21 cellular contexts compared by ENCODE assay signal in the genomic region with DNA sequence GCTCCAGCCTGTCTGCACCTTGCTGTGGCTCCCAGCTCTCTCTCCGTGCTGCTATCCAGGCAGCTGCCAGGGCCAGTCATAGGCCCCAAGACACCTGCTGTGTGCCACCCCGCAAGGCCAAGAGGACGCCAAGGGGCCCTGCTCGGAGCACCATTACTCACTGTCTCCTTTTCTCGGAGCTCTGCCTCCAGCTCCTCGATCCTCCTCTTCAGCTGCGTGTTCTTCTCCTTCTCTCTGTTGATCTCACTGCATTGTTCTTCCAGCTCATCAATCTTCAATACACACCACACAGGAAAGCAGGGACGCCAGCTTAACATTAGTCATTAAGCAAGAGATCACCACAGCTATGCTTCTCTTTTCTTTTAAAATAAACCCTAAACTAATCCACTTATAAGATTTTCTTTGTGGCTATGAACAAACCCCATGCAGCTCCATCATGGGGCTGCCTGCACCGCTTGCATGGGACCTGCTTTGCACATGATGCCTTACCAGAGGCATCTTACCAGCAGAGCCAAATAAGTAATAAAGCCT. TPM values are rescaled to one million over a fixed set of nuclear protein-coding genes. Genes with fewer than 3 reads are reported as not detected.
DNase-seq lines count a peak whose midpoint lies in the region; ATAC-seq, FAIRE-seq and TF ChIP-seq lines count a peak whose summit lies in the region.
"Had no signal": no experiment of that assay in that cellular context is flagged by ENCODE, and none has a peak within 500 bp of the region (broad histone marks: within the 10 kb centered on the region; RNA-seq: fewer than 3 reads in every experiment).

No MANE protein-coding gene starts in this region.

- no peak overlapping the region for H3K4me3 ChIP-seq in BLaER1
- peak overlapping the region; percentile 59 for H3K4me3 ChIP-seq in Karpas-422 (ENCODE audit: low read length)
- H3K4me3 ChIP-seq in astrocyte (ENCODE audit: insufficient read depth, low read depth, low read length): no peak overlapping the region
- no peak overlapping the region for H3K4me3 ChIP-seq in neuronal stem cell (ENCODE audit: low read length in 2 of 2)
- no peak overlapping the region for H3K4me3 ChIP-seq in left lung
- H3K4me3 ChIP-seq: cardiac muscle cell, psoas muscle had no signal

- no peak overlapping the region for H2BK120ac ChIP-seq in neuronal stem cell (ENCODE audit: low read depth, low read length)

- H2BK15ac ChIP-seq in neuronal stem cell (ENCODE audit: low read length): peak overlapping the region; percentile 65

- no peak overlapping the region for H3K4ac ChIP-seq in neuronal stem cell (ENCODE audit: low read length)

- no peak overlapping the region for H3K18ac ChIP-seq in neuronal stem cell (ENCODE audit: low read length)

- peaks cover 98% of the 10 kb centered on the region for H3K4me1 ChIP-seq in BLaER1
- H3K4me1 ChIP-seq in Karpas-422 (ENCODE audit: low read length): peaks cover 59% of the 10 kb centered on the region
- peaks cover 36% of the 10 kb centered on the region for H3K4me1 ChIP-seq in astrocyte (ENCODE audit: insufficient read depth, low read length)
- peaks cover 16 to 25% of the 10 kb centered on the region in 2 donors for H3K4me1 ChIP-seq in neuronal stem cell (ENCODE audit: control insufficient read depth in 2 of 2, insufficient read depth in 1 of 2, low read depth in 1 of 2, low read length in 2 of 2)
- H3K4me1 ChIP-seq in left lung: peaks cover 0 to 10% of the 10 kb centered on the region in 2 donors

- intact Hi-C loops in activated T-helper 1 cell treated with anti-CD3 and anti-CD28 coated beads, Interleukin-12 subunit alpha, Interleukin-12 subunit beta, Interleukin-2, Interleukin-4 antibody, amounts not matched to agents 30 ng/mL and 10 ng/mL and 1 ng/mL, durations not matched to agents 14 hours and 24 hours and 36 hours (cut with micrococcal nuclease): no loop called here
- intact Hi-C loops in left lung (cut with DNase I) (no loop called here), Right ventricle myocardium superior (cut with DNase I) (no loop called here)

- TF ChIP-seq CTCF in astrocyte (IDR thresholded peaks at IDR 0.05; ENCODE audit: insufficient read depth, low read depth, low read length) (no peak), left lung (IDR thresholded peaks at IDR 0.05) (no peak)

- H3K9me3 ChIP-seq in BLaER1 (no peaks in the 10 kb centered on the region), Karpas-422 (ENCODE audit: low read length) (no peaks in the 10 kb centered on the region), astrocyte (ENCODE audit: insufficient read depth, low read depth, low read length) (no peaks in the 10 kb centered on the region), neuronal stem cell (replicated peaks in 1 of 2; ENCODE audit: control insufficient read depth in 2 of 2, insufficient read depth in 1 of 2, low read depth in 1 of 2, low read length in 2 of 2) (peaks cover 0 to 2% of the 10 kb centered on the region in 2 donors), left lung (no peaks in the 10 kb centered on the region)
- H3K9me3 ChIP-seq: psoas muscle had no signal

- peaks cover 27% of the 10 kb centered on the region for H3K4me1 Mint-ChIP-seq in astrocyte (ENCODE audit: low read depth, unreplicated experiment)
- peaks cover 8% of the 10 kb centered on the region for H3K4me1 Mint-ChIP-seq in activated T-helper 1 cell treated with anti-CD3 and anti-CD28 coated beads, Interleukin-12 subunit alpha, Interleukin-12 subunit beta, Interleukin-2, Interleukin-4 antibody, amounts not matched to agents 30 ng/mL and 10 ng/mL and 1 ng/mL, durations not matched to agents 14 hours and 24 hours and 36 hours (ENCODE audit: low read depth)

- no peak overlapping the region for H3K14ac ChIP-seq in neuronal stem cell (ENCODE audit: low read length)

- no peaks in the 10 kb centered on the region for H3K36me3 Mint-ChIP-seq in astrocyte (ENCODE audit: low read depth, unreplicated experiment)
- no peaks in the 10 kb centered on the region for H3K36me3 Mint-ChIP-seq in activated T-helper 1 cell treated with anti-CD3 and anti-CD28 coated beads, Interleukin-12 subunit alpha, Interleukin-12 subunit beta, Interleukin-2, Interleukin-4 antibody, amounts not matched to agents 30 ng/mL and 10 ng/mL and 1 ng/mL, durations not matched to agents 14 hours and 24 hours and 36 hours (ENCODE audit: low read depth)
- H3K36me3 Mint-ChIP-seq: activated naive CD4-positive, alpha-beta T cell treated with anti-CD3 and anti-CD28 coated beads, Interleukin-2, amount 50 U/mL, for 72 hours had no signal

- no peaks in the 10 kb centered on the region for H3K27me3 Mint-ChIP-seq in astrocyte (ENCODE audit: low read depth, unreplicated experiment)
- no peaks in the 10 kb centered on the region for H3K27me3 Mint-ChIP-seq in activated T-helper 1 cell treated with anti-CD3 and anti-CD28 coated beads, Interleukin-12 subunit alpha, Interleukin-12 subunit beta, Interleukin-2, Interleukin-4 antibody, amounts not matched to agents 30 ng/mL and 10 ng/mL and 1 ng/mL, durations not matched to agents 14 hours and 24 hours and 36 hours (ENCODE audit: insufficient read depth)

- peak overlapping the region; percentile 97 for H2AFZ ChIP-seq in Karpas-422 (ENCODE audit: low read length)
- no peak overlapping the region for H2AFZ ChIP-seq in astrocyte (ENCODE audit: low read depth, low read length)
- H2AFZ ChIP-seq in neuronal stem cell (ENCODE audit: low read length): no peak overlapping the region

- no peak overlapping the region for H3K4me3 Mint-ChIP-seq in astrocyte (ENCODE audit: unreplicated experiment)
- H3K4me3 Mint-ChIP-seq in activated T-helper 1 cell treated with anti-CD3 and anti-CD28 coated beads, Interleukin-12 subunit alpha, Interleukin-12 subunit beta, Interleukin-2, Interleukin-4 antibody, amounts not matched to agents 30 ng/mL and 10 ng/mL and 1 ng/mL, durations not matched to agents 14 hours and 24 hours and 36 hours: no peak overlapping the region

- no peaks in the 10 kb centered on the region for H3K79me1 ChIP-seq in neuronal stem cell (ENCODE audit: low read depth, low read length)

- no peak overlapping the region for H3K23ac ChIP-seq in neuronal stem cell (ENCODE audit: low read depth, low read length, poor library complexity)

- DNase-seq in Karpas-422 (peak; percentile 67), astrocyte (ENCODE audit: low read depth) (peak; percentile 92), neuronal stem cell (ENCODE audit: low spot score) (no peak), left lung (no peak), Right ventricle myocardium superior (no peak)
- no peak for DNase-seq in activated T-helper 1 cell treated with anti-CD3 and anti-CD28 coated beads, Interleukin-12 subunit alpha, Interleukin-12 subunit beta, Interleukin-2, Interleukin-4 antibody, amounts not matched to agents 30 ng/mL and 10 ng/mL and 1 ng/mL, durations not matched to agents 14 hours and 24 hours and 36 hours (ENCODE audit: low spot score)
- no peak for DNase-seq in stimulated activated CD8-positive, alpha-beta memory T cell treated with anti-CD3 and anti-CD28 coated beads, Interleukin-4, amount 100 ng/mL, for 48 hours
- DNase-seq: activated CD4-positive, CD25-positive, alpha-beta regulatory T cell; DMS 273 treated with DMSO at 0.1 percent for 48 hours; effector memory CD4-positive, alpha-beta T cell; NCI-H2081; NCI-H526; psoas muscle; T-helper 1 cell had no signal

- H3K9ac ChIP-seq in BLaER1 (no peak overlapping the region), Karpas-422 (ENCODE audit: low read length) (peak overlapping the region; percentile 72), astrocyte (ENCODE audit: low read length) (no peak overlapping the region), neuronal stem cell (ENCODE audit: low read depth, low read length, poor library complexity) (no peak overlapping the region)

- ATAC-seq in left lung (no peak), Right ventricle myocardium superior (ENCODE audit: poor library complexity) (no peak)
- ATAC-seq: activated naive CD4-positive, alpha-beta T cell treated with anti-CD3 and anti-CD28 coated beads, Interleukin-2, amount 50 U/mL, for 72 hours; psoas muscle had no signal

- H4K8ac ChIP-seq in neuronal stem cell (ENCODE audit: low read depth, low read length): no peak overlapping the region

- no peaks in the 10 kb centered on the region for H3K9me3 Mint-ChIP-seq in astrocyte (ENCODE audit: unreplicated experiment)
- H3K9me3 Mint-ChIP-seq in activated T-helper 1 cell treated with anti-CD3 and anti-CD28 coated beads, Interleukin-12 subunit alpha, Interleukin-12 subunit beta, Interleukin-2, Interleukin-4 antibody, amounts not matched to agents 30 ng/mL and 10 ng/mL and 1 ng/mL, durations not matched to agents 14 hours and 24 hours and 36 hours: no peaks in the 10 kb centered on the region
- H3K9me3 Mint-ChIP-seq: activated naive CD4-positive, alpha-beta T cell treated with anti-CD3 and anti-CD28 coated beads, Interleukin-2, amount 50 U/mL, for 72 hours had no signal

- H4K91ac ChIP-seq in neuronal stem cell (ENCODE audit: low read depth, low read length, poor library complexity): no peak overlapping the region

- peak overlapping the region; percentile 63 for H2BK5ac ChIP-seq in neuronal stem cell (ENCODE audit: low read length)

- no peak for FAIRE-seq in astrocyte (lab: Jason Lieb, UNC)
- FAIRE-seq: RCC 7860 had no signal

- H3K27ac ChIP-seq in BLaER1: no peak overlapping the region
- H3K27ac ChIP-seq in Karpas-422 (ENCODE audit: low read length): peak overlapping the region; percentile 91
- no peak overlapping the region for H3K27ac ChIP-seq in astrocyte (ENCODE audit: low read depth, low read length)
- H3K27ac ChIP-seq in neuronal stem cell (replicated peaks; ENCODE audit: low read length): no peak overlapping the region
- no peak overlapping the region for H3K27ac ChIP-seq in left lung
- H3K27ac ChIP-seq: cardiac muscle cell, psoas muscle had no signal

- H3K79me2 ChIP-seq in Karpas-422 (ENCODE audit: low read length) (peaks cover 3% of the 10 kb centered on the region), astrocyte (ENCODE audit: insufficient read depth, low read length) (no peaks in the 10 kb centered on the region)

- no peaks in the 10 kb centered on the region for H3K36me3 ChIP-seq in BLaER1
- no peaks in the 10 kb centered on the region for H3K36me3 ChIP-seq in Karpas-422 (ENCODE audit: insufficient read depth, low read length)
- no peaks in the 10 kb centered on the region for H3K36me3 ChIP-seq in astrocyte (ENCODE audit: insufficient read depth, low read length)
- peaks cover 2 to 13% of the 10 kb centered on the region in 2 donors for H3K36me3 ChIP-seq in neuronal stem cell (replicated peaks in 1 of 2; ENCODE audit: control insufficient read depth in 2 of 2, insufficient read depth in 2 of 2, low read length in 2 of 2)
- no peaks in the 10 kb centered on the region for H3K36me3 ChIP-seq in left lung
- H3K36me3 ChIP-seq: cardiac muscle cell had no signal

- H2BK12ac ChIP-seq in neuronal stem cell (ENCODE audit: low read length): no peak overlapping the region

- no peaks in the 10 kb centered on the region for H3K9me2 ChIP-seq in Karpas-422 (replicated peaks; ENCODE audit: insufficient read depth, low read length)

- no CpG with 5 or more reads among the region's 9 CpGs for WGBS in neuronal stem cell (ENCODE audit: extremely low coverage in 2 of 2, insufficient read length in 2 of 2, insufficient replicate concordance in 1 of 2), 2 donors

- no peak overlapping the region for H3K27ac Mint-ChIP-seq in astrocyte (ENCODE audit: unreplicated experiment)
- no peak overlapping the region for H3K27ac Mint-ChIP-seq in activated T-helper 1 cell treated with anti-CD3 and anti-CD28 coated beads, Interleukin-12 subunit alpha, Interleukin-12 subunit beta, Interleukin-2, Interleukin-4 antibody, amounts not matched to agents 30 ng/mL and 10 ng/mL and 1 ng/mL, durations not matched to agents 14 hours and 24 hours and 36 hours
- H3K27ac Mint-ChIP-seq: activated naive CD4-positive, alpha-beta T cell treated with anti-CD3 and anti-CD28 coated beads, Interleukin-2, amount 50 U/mL, for 72 hours had no signal

- H3K27me3 ChIP-seq in BLaER1: no peaks in the 10 kb centered on the region
- H3K27me3 ChIP-seq in Karpas-422 (ENCODE audit: low read length): no peaks in the 10 kb centered on the region
- no peaks in the 10 kb centered on the region for H3K27me3 ChIP-seq in astrocyte (ENCODE audit: insufficient read depth, low read length)
- H3K27me3 ChIP-seq in neuronal stem cell (ENCODE audit: control insufficient read depth in 3 of 3, insufficient read depth in 3 of 3, low read depth in 1 of 3, low read length in 3 of 3): no peaks in the 10 kb centered on the region
- no peaks in the 10 kb centered on the region for H3K27me3 ChIP-seq in left lung
- H3K27me3 ChIP-seq: cardiac muscle cell had no signal

- H2AK5ac ChIP-seq in neuronal stem cell (ENCODE audit: low read depth, low read length): peak overlapping the region; percentile 27

- H3K4me2 ChIP-seq in BLaER1: peak overlapping the region; percentile 70
- peak overlapping the region; percentile 72 for H3K4me2 ChIP-seq in Karpas-422 (ENCODE audit: low read depth, low read length, poor library complexity, severe bottlenecking)
- H3K4me2 ChIP-seq in astrocyte (ENCODE audit: low read length): peak overlapping the region; percentile 38
- no peak overlapping the region for H3K4me2 ChIP-seq in neuronal stem cell (ENCODE audit: insufficient read depth, low read length, poor library complexity, severe bottlenecking)

- H4K20me1 ChIP-seq in BLaER1 (no peaks in the 10 kb centered on the region), Karpas-422 (ENCODE audit: insufficient read depth, low read depth, low read length) (no peaks in the 10 kb centered on the region), astrocyte (ENCODE audit: insufficient read depth, low read length) (no peaks in the 10 kb centered on the region)

RNA-seq across cellular contexts. Expression of gene WHAMM, which starts 42.6 kb away (rescaled TPM):
- total RNA-seq in Karpas-422 (2014; rRNA removed; shearing (Covaris generic); ENCODE audit: low replicate concordance): 7.2 and 8.3 TPM in 2 replicates
- total RNA-seq in astrocyte (8.3 and 9.4 TPM in 2 replicates), left lung (10 to 100 TPM in 1 of 2 donors, 1 to 10 TPM in 1; 9.3 to 11.0 TPM), Right ventricle myocardium superior (5.8 TPM)
- polyA plus RNA-seq in neuronal stem cell (2013, experiment 1 of 2): 4.9 TPM
- 4.4 TPM for polyA plus RNA-seq in neuronal stem cell (2013, experiment 2 of 2)
- total RNA-seq in activated T-helper 1 cell treated with anti-CD3 and anti-CD28 coated beads, Interleukin-12 subunit alpha, Interleukin-12 subunit beta, Interleukin-2, Interleukin-4 antibody, amounts not matched to agents 30 ng/mL and 10 ng/mL and 1 ng/mL, durations not matched to agents 14 hours and 24 hours and 36 hours: 7.1 and 7.5 TPM in 2 replicates

RNA-seq across cellular contexts. Expression of gene FSD2, which starts 46.2 kb away (rescaled TPM):
- 0.67 TPM in 1 of 2 replicates, not detected in the other for total RNA-seq in Karpas-422 (2014; rRNA removed; shearing (Covaris generic); ENCODE audit: low replicate concordance)
- total RNA-seq in astrocyte (0.09 TPM in 1 of 2 replicates, not detected in the other), left lung (1 to 10 TPM in 1 of 2 donors, not detected in 1; 1.3 TPM), Right ventricle myocardium superior (146 TPM)
- not detected for polyA plus RNA-seq in neuronal stem cell (2013, experiment 1 of 2)
- under 0.01 TPM for polyA plus RNA-seq in neuronal stem cell (2013, experiment 2 of 2)
- not detected in 2 replicates for total RNA-seq in activated T-helper 1 cell treated with anti-CD3 and anti-CD28 coated beads, Interleukin-12 subunit alpha, Interleukin-12 subunit beta, Interleukin-2, Interleukin-4 antibody, amounts not matched to agents 30 ng/mL and 10 ng/mL and 1 ng/mL, durations not matched to agents 14 hours and 24 hours and 36 hours
- total RNA-seq: activated naive CD4-positive, alpha-beta T cell treated with anti-CD3 and anti-CD28 coated beads, Interleukin-2, amount 50 U/mL, for 72 hours; fibroblast of villous mesenchyme; MCF 10A had no signal
- polyA plus RNA-seq: BJ had no signal

Comparison
In these comparisons a context has a peak if more than half of its experiments do, and no peak if none do; other contexts are left out.
1. DNase-seq: peak in Karpas-422 (single experiment) and astrocyte (single experiment); none in neuronal stem cell (single experiment), activated T-helper 1 cell treated with anti-CD3 and anti-CD28 coated beads, Interleukin-12 subunit alpha, Interleukin-12 subunit beta, Interleukin-2, Interleukin-4 antibody, amounts not matched to agents 30 ng/mL and 10 ng/mL and 1 ng/mL, durations not matched to agents 14 hours and 24 hours and 36 hours (single experiment), left lung (0 of 2), Right ventricle myocardium superior (single experiment) and stimulated activated CD8-positive, alpha-beta memory T cell treated with anti-CD3 and anti-CD28 coated beads, Interleukin-4, amount 100 ng/mL, for 48 hours (single experiment).
2. RNA of gene FSD2, which starts 46.2 kb away (total RNA-seq): 146 TPM in Right ventricle myocardium superior (single experiment); 1.3 TPM in left lung, 0.67 TPM in Karpas-422, 0.09 TPM in astrocyte and not detected in activated T-helper 1 cell treated with anti-CD3 and anti-CD28 coated beads, Interleukin-12 subunit alpha, Interleukin-12 subunit beta, Interleukin-2, Interleukin-4 antibody, amounts not matched to agents 30 ng/mL and 10 ng/mL and 1 ng/mL, durations not matched to agents 14 hours and 24 hours and 36 hours; every median in the first group is over 10 times any median in the second.